ENCODE assay signal across 8 cellular contexts in genomic region chr10:45580781-45581496, GRCh38.
DNase-seq lines count a peak whose midpoint lies in the region; ATAC-seq and TF ChIP-seq lines count a peak whose summit lies in the region.

No MANE protein-coding gene starts in this region.

- no peak overlapping the region for H3K27ac ChIP-seq in rectal smooth muscle tissue (ENCODE audit: low read depth, low read length)

- H3K27me3 Mint-ChIP-seq in activated CD4-positive, alpha-beta T cell treated with anti-CD3 and anti-CD28 coated beads, Interleukin-2, amount 10 ng/mL, durations not matched to agents 7 days and 5 days, result no peaks in the 10 kb centered on the region
- no peaks in the 10 kb centered on the region for H3K27me3 Mint-ChIP-seq in activated naive CD4-positive, alpha-beta T cell treated with anti-CD3 and anti-CD28 coated beads, Interleukin-2, amount 10 ng/mL, durations not matched to agents 7 days and 5 days

- H3K4me3 Mint-ChIP-seq in activated CD4-positive, alpha-beta T cell treated with anti-CD3 and anti-CD28 coated beads, Interleukin-2, amount 10 ng/mL, durations not matched to agents 7 days and 5 days, result peak overlapping the region; percentile 85
- peak overlapping the region; percentile 84 for H3K4me3 Mint-ChIP-seq in activated naive CD4-positive, alpha-beta T cell treated with anti-CD3 and anti-CD28 coated beads, Interleukin-2, amount 10 ng/mL, durations not matched to agents 7 days and 5 days

- peak overlapping the region; percentile 96 for H3K27ac Mint-ChIP-seq in activated CD4-positive, alpha-beta T cell treated with anti-CD3 and anti-CD28 coated beads, Interleukin-2, amount 10 ng/mL, durations not matched to agents 7 days and 5 days
- peak overlapping the region; percentile 94 for H3K27ac Mint-ChIP-seq in activated naive CD4-positive, alpha-beta T cell treated with anti-CD3 and anti-CD28 coated beads, Interleukin-2, amount 10 ng/mL, durations not matched to agents 7 days and 5 days

- H3K4me1 ChIP-seq in rectal smooth muscle tissue (ENCODE audit: control insufficient read depth, insufficient read depth, low read length) (no peaks in the 10 kb centered on the region), BE2C (no peaks in the 10 kb centered on the region)

- H3K36me3 Mint-ChIP-seq in activated CD4-positive, alpha-beta T cell treated with anti-CD3 and anti-CD28 coated beads, Interleukin-2, amount 10 ng/mL, durations not matched to agents 7 days and 5 days (ENCODE audit: low read depth), result peaks cover 12% of the 10 kb centered on the region
- H3K36me3 Mint-ChIP-seq in activated naive CD4-positive, alpha-beta T cell treated with anti-CD3 and anti-CD28 coated beads, Interleukin-2, amount 10 ng/mL, durations not matched to agents 7 days and 5 days, result peaks cover 12% of the 10 kb centered on the region

- H3K36me3 ChIP-seq in rectal smooth muscle tissue (ENCODE audit: control insufficient read depth, insufficient read depth, low read length) (no peaks in the 10 kb centered on the region), BE2C (no peaks in the 10 kb centered on the region)

- peak overlapping the region; percentile 39 for H3K9ac ChIP-seq in rectal smooth muscle tissue (ENCODE audit: low read length)

- peak; percentile 58 for ATAC-seq in HG03108 (IDR thresholded peaks at IDR 0.05; ENCODE audit: unreplicated experiment)

- no peaks in the 10 kb centered on the region for H3K9me3 Mint-ChIP-seq in activated CD4-positive, alpha-beta T cell treated with anti-CD3 and anti-CD28 coated beads, Interleukin-2, amount 10 ng/mL, durations not matched to agents 7 days and 5 days
- peaks cover 5% of the 10 kb centered on the region for H3K9me3 Mint-ChIP-seq in activated naive CD4-positive, alpha-beta T cell treated with anti-CD3 and anti-CD28 coated beads, Interleukin-2, amount 10 ng/mL, durations not matched to agents 7 days and 5 days

- peaks cover 30% of the 10 kb centered on the region for H3K4me1 Mint-ChIP-seq in activated CD4-positive, alpha-beta T cell treated with anti-CD3 and anti-CD28 coated beads, Interleukin-2, amount 10 ng/mL, durations not matched to agents 7 days and 5 days
- peaks cover 33% of the 10 kb centered on the region for H3K4me1 Mint-ChIP-seq in activated naive CD4-positive, alpha-beta T cell treated with anti-CD3 and anti-CD28 coated beads, Interleukin-2, amount 10 ng/mL, durations not matched to agents 7 days and 5 days

- H3K4me3 ChIP-seq in rectal smooth muscle tissue (ENCODE audit: low read length) (peak overlapping the region; percentile 43), BE2C (ENCODE audit: low read depth, low read length) (no peak overlapping the region)

- peak; percentile 16 for DNase-seq in activated CD4-positive, alpha-beta T cell treated with anti-CD3 and anti-CD28 coated beads, Interleukin-2, amount 10 ng/mL, durations not matched to agents 7 days and 5 days
- no peak for DNase-seq in activated CD4-positive, alpha-beta T cell treated with anti-CD3 and anti-CD28 coated beads for 1 hour
- DNase-seq in activated naive CD4-positive, alpha-beta T cell treated with anti-CD3 and anti-CD28 coated beads, Interleukin-2, amount 10 ng/mL, durations not matched to agents 7 days and 5 days, result peak; percentile 28
- no peak for DNase-seq in GF-D8 (lab: John Stamatoyannopoulos, UW)
- no peak for DNase-seq in COLO829 (ENCODE audit: low spot score)
- no peak for DNase-seq in BE2C

- H3K9me3 ChIP-seq in BE2C, result no peaks in the 10 kb centered on the region

- TF ChIP-seq CTCF in BE2C (IDR thresholded peaks at IDR 0.05; ENCODE audit: low read depth, low read length), result no peak

- POLR2A ChIA-PET in activated CD4-positive, alpha-beta T cell treated with anti-CD3 and anti-CD28 coated beads, Interleukin-2, amount 10 ng/mL, durations not matched to agents 7 days and 5 days (lab: Charles Lee), result interaction anchor here (0.8 kb wide), 1 partner anchor 13 kb away, joined by 3 read pairs; no protein-coding TSS in a partner anchor

- CTCF ChIA-PET in activated CD4-positive, alpha-beta T cell treated with anti-CD3 and anti-CD28 coated beads, Interleukin-2, amount 10 ng/mL, durations not matched to agents 7 days and 5 days (lab: Charles Lee), result interaction anchor here (0.6 to 1.4 kb wide), 5 partner anchors 10 to 331 kb away, joined by 3 to 5 read pairs (median 3); no protein-coding TSS in a partner anchor
- CTCF ChIA-PET in activated naive CD4-positive, alpha-beta T cell treated with anti-CD3 and anti-CD28 coated beads, Interleukin-2, amount 10 ng/mL, durations not matched to agents 7 days and 5 days (lab: Charles Lee), result interaction anchor here (1.0 to 3.0 kb wide), 5 partner anchors 13 to 331 kb away, joined by 3 to 11 read pairs (median 7); partner anchors contain the start of gene ZFAND4

- H3K27me3 ChIP-seq in rectal smooth muscle tissue (ENCODE audit: control insufficient read depth, insufficient read depth, low read length) (no peaks in the 10 kb centered on the region), BE2C (no peaks in the 10 kb centered on the region)

Comparison
In these comparisons a context has a peak if more than half of its experiments do, and no peak if none do; other contexts are left out.
1. DNase-seq: peak in activated CD4-positive, alpha-beta T cell treated with anti-CD3 and anti-CD28 coated beads, Interleukin-2, amount 10 ng/mL, durations not matched to agents 7 days and 5 days (single experiment) and activated naive CD4-positive, alpha-beta T cell treated with anti-CD3 and anti-CD28 coated beads, Interleukin-2, amount 10 ng/mL, durations not matched to agents 7 days and 5 days (single experiment); none in activated CD4-positive, alpha-beta T cell treated with anti-CD3 and anti-CD28 coated beads for 1 hour (single experiment), GF-D8 (single experiment), COLO829 (single experiment) and BE2C (single experiment).